Comparison of ENCODE assay signal across 8 cellular contexts in the genomic region with DNA sequence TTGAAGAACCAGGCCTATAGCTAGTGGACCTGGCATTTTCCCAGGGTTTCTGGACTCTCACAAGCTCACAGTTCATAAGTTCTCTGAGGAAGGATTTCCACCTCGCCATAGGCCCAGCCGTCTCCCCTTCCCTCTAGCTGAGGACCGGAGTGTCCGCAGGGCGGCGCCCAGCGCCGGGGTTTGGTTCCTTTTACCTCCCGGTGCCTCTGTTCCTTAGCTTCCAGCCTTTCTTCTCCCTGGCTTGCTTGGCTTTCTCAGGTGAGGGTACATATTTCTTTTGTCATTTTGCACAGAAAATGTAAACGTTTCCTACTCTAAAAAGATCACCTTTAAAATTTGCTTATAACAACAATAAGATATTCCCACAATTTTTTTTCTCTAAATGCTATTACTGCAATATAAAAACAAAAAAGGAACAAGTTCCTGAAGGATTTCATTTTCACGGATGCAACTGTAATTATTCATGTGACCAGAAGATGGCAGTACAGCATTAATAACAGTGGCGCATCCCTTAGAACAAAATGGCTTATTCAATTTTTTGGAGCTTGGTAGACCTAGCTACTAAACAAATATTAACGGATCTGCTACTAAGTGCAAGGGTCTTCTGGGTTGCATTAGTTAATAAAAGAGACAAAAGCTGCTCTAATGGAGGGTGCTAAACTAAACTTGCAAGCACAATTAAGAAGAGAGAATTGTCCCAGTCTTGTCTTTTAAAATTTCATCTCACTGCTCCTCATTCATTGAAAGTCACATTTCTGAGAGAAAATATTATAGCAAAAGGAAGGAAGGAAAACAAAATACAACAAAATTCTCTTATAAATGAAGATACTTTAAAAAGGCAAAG.
A peak's percentile ranks its signal among the peaks of the same experiment; 100 is the strongest.
DNase-seq lines count a peak whose midpoint lies in the region; ATAC-seq and TF ChIP-seq lines count a peak whose summit lies in the region.

No MANE protein-coding gene starts in this region.

- H3K9me3 ChIP-seq in HEK293 (ENCODE audit: control insufficient read depth, insufficient read depth, low read depth, low read length) (no peaks in the 10 kb centered on the region), sigmoid colon (no peaks in the 10 kb centered on the region)

- TF ChIP-seq EP300 in sigmoid colon (IDR thresholded peaks at IDR 0.05) = no peak

- CTCF ChIA-PET in HEK293 (lab: Yijun Ruan, JAX) (interaction anchor here (0.5 to 5.5 kb wide), 112 partner anchors 10 to 1538 kb away, joined by 3 to 81 read pairs (median 5); a partner anchor contains a TSS), activated B cell treated with CpG ODN at 0.5 μM for 24 hours (lab: Charles Lee) (interaction anchor here (0.6 to 2.8 kb wide), 18 partner anchors 9 to 1539 kb away, joined by 3 to 46 read pairs (median 3); no protein-coding TSS in a partner anchor)

- peak; percentile 7 for DNase-seq in activated CD4-positive, alpha-beta T cell treated with anti-CD3 and anti-CD28 coated beads for 48 hours
- DNase-seq in activated CD4-positive, alpha-beta T cell treated with anti-CD3 and anti-CD28 coated beads for 4 hours = no peak
- DNase-seq in NCI-H2107 (lab: John Stamatoyannopoulos, UW) = peak; percentile 32
- DNase-seq in activated B cell treated with CpG ODN at 0.5 μM for 24 hours = no peak
- peak; percentile 27 for DNase-seq in hepatic stellate cell (ENCODE audit: low spot score)
- no peak for DNase-seq in sigmoid colon
- no peak for DNase-seq in activated effector memory CD4-positive, alpha-beta T cell treated with anti-CD3 and anti-CD28 coated beads, Interleukin-2, amount 50 U/mL, for 16 hours

- no peak overlapping the region for H3K27ac Mint-ChIP-seq in activated B cell treated with CpG ODN at 0.5 μM for 24 hours

- H3K27ac ChIP-seq in HEK293 (ENCODE audit: extremely low read depth, low read depth, low read length) (no peak overlapping the region), sigmoid colon (no peak overlapping the region)

- no peak for TF ChIP-seq POLR2A in sigmoid colon (IDR thresholded peaks at IDR 0.05)

- peaks cover 3% of the 10 kb centered on the region for H3K27me3 Mint-ChIP-seq in activated B cell treated with CpG ODN at 0.5 μM for 24 hours

- peak; percentile 54 for ATAC-seq in activated B cell treated with CpG ODN at 0.5 μM for 24 hours (ENCODE audit: low read depth)

- 7 to 11% methylated on average over 13 of the region's 13 CpGs for WGBS in sigmoid colon, 2 donors

- no peaks in the 10 kb centered on the region for H3K9me3 Mint-ChIP-seq in activated B cell treated with CpG ODN at 0.5 μM for 24 hours

- no peaks in the 10 kb centered on the region for H3K4me1 Mint-ChIP-seq in activated B cell treated with CpG ODN at 0.5 μM for 24 hours

- TF ChIP-seq CTCF in HEK293 (tag by site-specific recombination; IDR thresholded peaks at IDR 0.05) = peak; percentile 60; the same call in 1 of the 2 replicates
- peak; percentile 81 for TF ChIP-seq CTCF in activated B cell treated with CpG ODN at 0.5 μM for 24 hours (IDR thresholded peaks at IDR 0.05)
- TF ChIP-seq CTCF in sigmoid colon (IDR thresholded peaks at IDR 0.05) = peak; percentile 60 to 85 (median 64)

- POLR2A ChIA-PET in HEK293 (lab: Yijun Ruan, JAX) (interaction anchor here (0.7 kb wide), 1 partner anchor 174 kb away, joined by 4 read pairs; no protein-coding TSS in a partner anchor), activated B cell treated with CpG ODN at 0.5 μM for 24 hours (lab: Charles Lee) (interaction anchor here (0.7 kb wide), 1 partner anchor 1067 kb away, joined by 3 read pairs; no protein-coding TSS in a partner anchor)

- H3K27me3 ChIP-seq in sigmoid colon = no peaks in the 10 kb centered on the region

- intact Hi-C loops in activated B cell treated with CpG ODN at 0.5 μM for 24 hours (cut with micrococcal nuclease) = loop anchor here (1.0 to 5.0 kb wide), 8 partner anchors 218 to 1743 kb away; a partner anchor contains a TSS
- intact Hi-C loops in sigmoid colon (cut with DNase I) = loop anchor here (1.0 to 5.0 kb wide), 2 partner anchors 218 to 953 kb away; no protein-coding TSS in a partner anchor

- H3K4me3 ChIP-seq in HEK293 (ENCODE audit: low read depth, low read length) (no peak overlapping the region), sigmoid colon (no peak overlapping the region)

- H3K4me1 ChIP-seq in HEK293 (ENCODE audit: control insufficient read depth, insufficient read depth, low read length) (no peaks in the 10 kb centered on the region), sigmoid colon (no peaks in the 10 kb centered on the region)

- H3K36me3 ChIP-seq in HEK293 (ENCODE audit: control insufficient read depth in 2 of 2, insufficient read depth in 1 of 2, low read length in 2 of 2) (no peaks in the 10 kb centered on the region), sigmoid colon (no peaks in the 10 kb centered on the region)

- no peak overlapping the region for H3K4me3 Mint-ChIP-seq in activated B cell treated with CpG ODN at 0.5 μM for 24 hours

- no peaks in the 10 kb centered on the region for H3K36me3 Mint-ChIP-seq in activated B cell treated with CpG ODN at 0.5 μM for 24 hours (ENCODE audit: low read depth)

TF ChIP-seq in HEK293, 187 proteins besides CTCF, POLR2A, EP300 and RAD21:
- peak; percentile 33; the same call in 1 of the 2 replicates for TF ChIP-seq ZNF335 (tag by site-specific recombination; conservative IDR thresholded peaks at IDR 0.05)
- TF ChIP-seq, protein P1, sequence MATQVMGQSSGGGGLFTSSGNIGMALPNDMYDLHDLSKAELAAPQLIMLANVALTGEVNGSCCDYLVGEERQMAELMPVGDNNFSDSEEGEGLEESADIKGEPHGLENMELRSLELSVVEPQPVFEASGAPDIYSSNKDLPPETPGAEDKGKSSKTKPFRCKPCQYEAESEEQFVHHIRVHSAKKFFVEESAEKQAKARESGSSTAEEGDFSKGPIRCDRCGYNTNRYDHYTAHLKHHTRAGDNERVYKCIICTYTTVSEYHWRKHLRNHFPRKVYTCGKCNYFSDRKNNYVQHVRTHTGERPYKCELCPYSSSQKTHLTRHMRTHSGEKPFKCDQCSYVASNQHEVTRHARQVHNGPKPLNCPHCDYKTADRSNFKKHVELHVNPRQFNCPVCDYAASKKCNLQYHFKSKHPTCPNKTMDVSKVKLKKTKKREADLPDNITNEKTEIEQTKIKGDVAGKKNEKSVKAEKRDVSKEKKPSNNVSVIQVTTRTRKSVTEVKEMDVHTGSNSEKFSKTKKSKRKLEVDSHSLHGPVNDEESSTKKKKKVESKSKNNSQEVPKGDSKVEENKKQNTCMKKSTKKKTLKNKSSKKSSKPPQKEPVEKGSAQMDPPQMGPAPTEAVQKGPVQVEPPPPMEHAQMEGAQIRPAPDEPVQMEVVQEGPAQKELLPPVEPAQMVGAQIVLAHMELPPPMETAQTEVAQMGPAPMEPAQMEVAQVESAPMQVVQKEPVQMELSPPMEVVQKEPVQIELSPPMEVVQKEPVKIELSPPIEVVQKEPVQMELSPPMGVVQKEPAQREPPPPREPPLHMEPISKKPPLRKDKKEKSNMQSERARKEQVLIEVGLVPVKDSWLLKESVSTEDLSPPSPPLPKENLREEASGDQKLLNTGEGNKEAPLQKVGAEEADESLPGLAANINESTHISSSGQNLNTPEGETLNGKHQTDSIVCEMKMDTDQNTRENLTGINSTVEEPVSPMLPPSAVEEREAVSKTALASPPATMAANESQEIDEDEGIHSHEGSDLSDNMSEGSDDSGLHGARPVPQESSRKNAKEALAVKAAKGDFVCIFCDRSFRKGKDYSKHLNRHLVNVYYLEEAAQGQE (tag by site-specific recombination; IDR thresholded peaks at IDR 0.05) = peak; percentile 16; the same call in 1 of the 2 replicates
- no peak for TF ChIP-seq ZFP3 (tag by site-specific recombination; IDR thresholded peaks at IDR 0.05; ENCODE audit: low read depth)
- TF ChIP-seq ZNF654 (tag by site-specific recombination; IDR thresholded peaks at IDR 0.05; ENCODE audit: low read depth) = peak; percentile 86
- peak; percentile 25; the same call in 1 of the 2 replicates for TF ChIP-seq ZNF660 (tag by site-specific recombination; IDR thresholded peaks at IDR 0.05)
- peak; percentile 42; the same call in 1 of the 2 replicates for TF ChIP-seq ZNF664 (tag by site-specific recombination; IDR thresholded peaks at IDR 0.05)
- no peak for TF ChIP-seq REPIN1 (tag by site-specific recombination; IDR thresholded peaks at IDR 0.05; ENCODE audit: low read depth)
- no peak for TF ChIP-seq ZNF266 (tag by site-specific recombination; IDR thresholded peaks at IDR 0.05; ENCODE audit: low read depth)
TF ChIP-seq in HEK293: peak in this region for 5.

Comparison
In these comparisons a context has a peak if more than half of its experiments do, and no peak if none do; other contexts are left out.
1. DNase-seq: peak in activated CD4-positive, alpha-beta T cell treated with anti-CD3 and anti-CD28 coated beads for 48 hours (single experiment), NCI-H2107 (single experiment) and hepatic stellate cell (single experiment); none in activated CD4-positive, alpha-beta T cell treated with anti-CD3 and anti-CD28 coated beads for 4 hours (0 of 2), activated B cell treated with CpG ODN at 0.5 μM for 24 hours (single experiment), sigmoid colon (single experiment) and activated effector memory CD4-positive, alpha-beta T cell treated with anti-CD3 and anti-CD28 coated beads, Interleukin-2, amount 50 U/mL, for 16 hours (single experiment).
2. Peak in every context shown above with its lines, with median percentiles within 50 percentile points of each other: CTCF ChIP-seq.